Comparison of ENCODE assay signal across 9 cellular contexts in the genomic region with DNA sequence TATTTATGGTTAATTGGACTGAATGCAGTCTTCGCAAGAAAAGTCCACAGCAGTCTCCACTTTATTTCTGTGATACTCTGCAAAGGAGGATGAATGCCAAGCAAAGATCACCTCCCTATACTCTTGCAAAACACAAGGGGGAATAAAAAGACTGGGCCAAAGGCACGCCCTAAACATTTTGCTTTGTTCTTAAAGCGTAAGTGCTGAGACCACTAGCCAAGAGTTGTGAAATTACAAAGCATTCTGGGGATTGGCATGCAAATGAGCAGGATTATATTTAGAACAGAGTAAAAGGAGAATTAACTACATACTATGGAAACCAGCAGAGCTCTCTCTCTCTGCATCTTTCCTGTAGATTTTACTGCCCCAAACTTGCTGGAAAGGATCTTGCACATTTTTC. TPM values are rescaled to one million over a fixed set of nuclear protein-coding genes. Genes with fewer than 3 reads are reported as not detected.
DNase-seq lines count a peak whose midpoint lies in the region; ATAC-seq, FAIRE-seq and TF ChIP-seq lines count a peak whose summit lies in the region.
"Had no signal": no experiment of that assay in that cellular context is flagged by ENCODE, and none has a peak within 500 bp of the region (broad histone marks: within the 10 kb centered on the region; RNA-seq: fewer than 3 reads in every experiment).

No MANE protein-coding gene starts in this region.

- CTCF ChIA-PET in MCF 10A (lab: Yijun Ruan, JAX), result interaction anchor here (0.6 to 6.2 kb wide), 24 partner anchors 9 to 985 kb away, joined by 3 to 210 read pairs (median 5); no protein-coding TSS in a partner anchor
- CTCF ChIA-PET in mammary epithelial cell (lab: Charles Lee; ENCODE audit: low non-redundant PET), result no interaction called here

- H3K9me3 ChIP-seq in mammary epithelial cell (replicated peaks; ENCODE audit: insufficient read depth, low read length) (no peaks in the 10 kb centered on the region), right atrium auricular region (peaks cover 0 to 1% of the 10 kb centered on the region in 2 donors), aorta (ENCODE audit: control insufficient read depth, low read length) (no peaks in the 10 kb centered on the region), pancreas (no peaks in the 10 kb centered on the region)

- no peak for TF ChIP-seq CTCF in MCF 10A (IDR thresholded peaks at IDR 0.05; ENCODE audit: unreplicated experiment)
- no peak for TF ChIP-seq CTCF in mammary epithelial cell (conservative IDR thresholded peaks at IDR 0.05 in 1 of 2, IDR thresholded peaks at IDR 0.05 in 1 of 2; ENCODE audit: extremely low read depth in 1 of 2, insufficient read depth in 1 of 2, low read depth in 1 of 2, low read length in 2 of 2)
- TF ChIP-seq CTCF in right atrium auricular region (IDR thresholded peaks at IDR 0.05), result no peak
- TF ChIP-seq CTCF in pancreas (IDR thresholded peaks at IDR 0.05), result no peak

- 55% methylated on average over 3 of the region's 3 CpGs for WGBS in mammary epithelial cell (ENCODE audit: low coverage, missing lambda C conversion rate)
- WGBS in aorta, 2 donors, result 10 to 15% methylated on average over 3 of the region's 3 CpGs
- WGBS in pancreas, 2 donors, result 58 to 76% methylated on average over 3 of the region's 3 CpGs

- no peaks in the 10 kb centered on the region for H3K79me2 ChIP-seq in mammary epithelial cell (ENCODE audit: insufficient read depth, low read length)

- in situ Hi-C loops in mammary epithelial cell (cut with MboI; ENCODE audit: low sequenced_read_pairs in 2 of 2), result loop anchor here in 1 of 2 donors (10.0 kb wide), 1 partner anchor 99 kb away; no protein-coding TSS in a partner anchor

- no peaks in the 10 kb centered on the region for H3K36me3 Mint-ChIP-seq in MCF 10A (ENCODE audit: insufficient read depth, unreplicated experiment)
- H3K36me3 Mint-ChIP-seq: IgD-negative memory B cell had no signal

- H3K27me3 ChIP-seq in mammary epithelial cell (ENCODE audit: insufficient read depth, low read length) (no peaks in the 10 kb centered on the region), right atrium auricular region (no peaks in the 10 kb centered on the region), aorta (ENCODE audit: control insufficient read depth in 1 of 2, insufficient read depth in 2 of 2, low read length in 1 of 2) (no peaks in the 10 kb centered on the region), pancreas (peaks cover 0 to 6% (median 0%) of the 10 kb centered on the region in 4 donors)

- dilution Hi-C loops in mammary epithelial cell (cut with HindIII; ENCODE audit: low sequenced_read_pairs), result no loop called here

- intact Hi-C loops in MCF 10A (cut with micrococcal nuclease), result no loop called here
- intact Hi-C loops in mammary epithelial cell (cut with micrococcal nuclease), result loop anchor here (10.0 kb wide), 1 partner anchor 369 kb away; no protein-coding TSS in a partner anchor
- intact Hi-C loops in aorta (cut with DNase I), result loop anchor here (2.0 to 10.0 kb wide), 4 partner anchors 49 to 221 kb away; partner anchors contain the start of gene STK32A (in 1 of the 2)
- intact Hi-C loops in pancreas (cut with DNase I), result loop anchor here in 2 of 3 donors (5.0 to 10.0 kb wide), 2 partner anchors 99 to 127 kb away; no protein-coding TSS in a partner anchor
- intact Hi-C loops in left colon (cut with DNase I, micrococcal nuclease), result loop anchor here in 1 of 2 donors (10.0 kb wide), 1 partner anchor 49 kb away; no protein-coding TSS in a partner anchor

- no peak overlapping the region for H3K9ac ChIP-seq in mammary epithelial cell (ENCODE audit: insufficient read depth, low read length)

- H3K36me3 ChIP-seq in mammary epithelial cell (ENCODE audit: insufficient read depth, low read length), result no peaks in the 10 kb centered on the region
- H3K36me3 ChIP-seq in right atrium auricular region, result no peaks in the 10 kb centered on the region
- no peaks in the 10 kb centered on the region for H3K36me3 ChIP-seq in aorta (ENCODE audit: control insufficient read depth in 1 of 2, insufficient read depth in 2 of 2, low read length in 1 of 2)
- H3K36me3 ChIP-seq in pancreas, result no peaks in the 10 kb centered on the region

- no TSS peak for BruUV-seq in MCF 10A (replicated peaks; lab: Mats Ljungman, UMichigan)
- no TSS peak for BruUV-seq in mammary epithelial cell (replicated peaks; lab: Mats Ljungman, UMichigan)

- H3K4me1 Mint-ChIP-seq in MCF 10A (ENCODE audit: insufficient read depth, unreplicated experiment), result peaks cover 10% of the 10 kb centered on the region

- DNase-seq in MCF 10A (ENCODE audit: unreplicated experiment) (peak; percentile 88), mammary epithelial cell (no peak), NOMO-1 treated with dmso at 0.1 percent for 144 hours (lab: John Stamatoyannopoulos, UW; ENCODE audit: unreplicated experiment) (peak; percentile 61), right atrium auricular region (ENCODE audit: low spot score) (peak; percentile 74), aorta (no peak), pancreas (no peak), left colon (no peak)

- H3K4me1 ChIP-seq in mammary epithelial cell (ENCODE audit: insufficient read depth, low read length), result peaks cover 15% of the 10 kb centered on the region
- H3K4me1 ChIP-seq in right atrium auricular region, result peaks cover 0 to 36% of the 10 kb centered on the region in 2 donors
- peaks cover 2 to 4% of the 10 kb centered on the region in 2 donors for H3K4me1 ChIP-seq in aorta (ENCODE audit: control insufficient read depth in 1 of 2, insufficient read depth in 2 of 2, low read length in 2 of 2)
- H3K4me1 ChIP-seq in pancreas, result peaks cover 0 to 10% (median 0%) of the 10 kb centered on the region in 3 donors

- peaks cover 33% of the 10 kb centered on the region for H3K27me3 Mint-ChIP-seq in MCF 10A (ENCODE audit: insufficient read depth, unreplicated experiment)

- no peak overlapping the region for H3K4me3 Mint-ChIP-seq in MCF 10A (ENCODE audit: unreplicated experiment)

- H4K20me1 ChIP-seq in mammary epithelial cell (ENCODE audit: insufficient read depth, low read length), result no peaks in the 10 kb centered on the region

- ATAC-seq in aorta (ENCODE audit: low FRiP score) (peak; percentile 52), HG02840 (IDR thresholded peaks at IDR 0.05; ENCODE audit: low FRiP score, unreplicated experiment) (no peak), pancreas (no peak), left colon (no peak)

- H3K4me3 ChIP-seq in mammary epithelial cell (replicated peaks in 1 of 3; ENCODE audit: insufficient read depth in 1 of 3, low read depth in 2 of 3, low read length in 3 of 3) (no peak overlapping the region), right atrium auricular region (peak overlapping the region in 1 of 2 donors; percentile 72), aorta (ENCODE audit: low read length in 2 of 2) (no peak overlapping the region), pancreas (no peak overlapping the region)

- no peak overlapping the region for H3K27ac Mint-ChIP-seq in MCF 10A (ENCODE audit: low read depth, unreplicated experiment)
- H3K27ac Mint-ChIP-seq: IgD-negative memory B cell had no signal

- POLR2A ChIA-PET in MCF 10A (lab: Yijun Ruan, JAX), result interaction anchor here (0.5 to 1.2 kb wide), 4 partner anchors 123 to 1007 kb away, joined by 3 to 6 read pairs (median 4); no protein-coding TSS in a partner anchor

- H2AFZ ChIP-seq in mammary epithelial cell (ENCODE audit: low read depth, low read length), result no peak overlapping the region

- no peaks in the 10 kb centered on the region for H3K9me3 Mint-ChIP-seq in MCF 10A (ENCODE audit: unreplicated experiment)

- H3K4me2 ChIP-seq in mammary epithelial cell (ENCODE audit: insufficient read depth, low read depth, low read length), result no peak overlapping the region

- FAIRE-seq in pancreas (lab: Jason Lieb, UNC), result no peak

- H3K27ac ChIP-seq in mammary epithelial cell (ENCODE audit: insufficient read depth, low read depth, low read length), result no peak overlapping the region
- peak overlapping the region; percentile 77 to 89 for H3K27ac ChIP-seq in right atrium auricular region
- H3K27ac ChIP-seq in aorta (ENCODE audit: low read depth in 1 of 2, low read length in 2 of 2), result peak overlapping the region; percentile 73 to 95
- H3K27ac ChIP-seq in pancreas, result no peak overlapping the region

RNA-seq across cellular contexts. Expression of gene DPYSL3, which starts 54.5 kb away (rescaled TPM):
- total RNA-seq in MCF 10A (2022) (8.2 and 8.9 TPM in 2 replicates), mammary epithelial cell (1 to 10 TPM; 2.8 to 8.8 TPM), right atrium auricular region (10 to 100 TPM; 45.3 to 56.2 TPM), aorta (100 to 1,000 TPM; 288 to 344 TPM), pancreas (10 to 100 TPM in 2 of 6 donors, 1 to 10 TPM in 4; 1.7 to 18.4 (median 3.8) TPM), left colon (10 to 100 TPM in 1 of 2 donors, 1 to 10 TPM in 1; 10.0 to 23.9 TPM)
- polyA plus RNA-seq in mammary epithelial cell (13.9 TPM), aorta (100 to 1,000 TPM in 1 of 2 donors, 10 to 100 TPM in 1; 85.1 to 103 TPM), pancreas (1 to 10 TPM; 4.8 to 6.2 TPM)
- polyA minus RNA-seq in mammary epithelial cell, result 38.0 TPM
- polyA plus RNA-seq: IgD-negative memory B cell had no signal

Comparison
In these comparisons a context has a peak if more than half of its experiments do, and no peak if none do; other contexts are left out.
1. DNase-seq: peak in MCF 10A (single experiment), NOMO-1 treated with dmso at 0.1 percent for 144 hours (single experiment) and right atrium auricular region (single experiment); none in mammary epithelial cell (single experiment), aorta (0 of 2), pancreas (0 of 6) and left colon (0 of 2).
2. H3K27ac ChIP-seq: peak in right atrium auricular region (2 of 2) and aorta (2 of 2); none in mammary epithelial cell (single experiment) and pancreas (0 of 4).
3. RNA of gene DPYSL3, which starts 54.5 kb away (total RNA-seq): 288 to 344 TPM in aorta; 45.3 to 56.2 TPM in right atrium auricular region, 10.0 to 23.9 TPM in left colon, 8.2 to 8.9 TPM in MCF 10A, 2.8 to 8.8 TPM in mammary epithelial cell and 1.7 to 18.4 TPM in pancreas; every median in the first group is over 4 times any median in the second.